In genomic region chr4:113673450-113673849, GRCh38 we compare ENCODE assay signal across 8 cellular contexts.
DNase-seq lines count a peak whose midpoint lies in the region; ATAC-seq and TF ChIP-seq lines count a peak whose summit lies in the region.

No MANE protein-coding gene starts in this region.

- H3K36me3 ChIP-seq in breast epithelium (no peaks in the 10 kb centered on the region), Panc1 (ENCODE audit: control insufficient read depth, insufficient read depth, low read length) (no peaks in the 10 kb centered on the region)

- H3K4me3 ChIP-seq in breast epithelium (no peak overlapping the region), Panc1 (ENCODE audit: low read depth in 2 of 2, low read length in 2 of 2) (no peak overlapping the region)

- POLR2A ChIA-PET in MCF 10A (lab: Yijun Ruan, JAX), result interaction anchor here (1.1 kb wide), 1 partner anchor 90 kb away, joined by 3 read pairs; no protein-coding TSS in a partner anchor
- POLR2A ChIA-PET in Panc1 (lab: Charles Lee), result no interaction called here

- no peak overlapping the region for H3K27ac ChIP-seq in breast epithelium
- no peak overlapping the region for H3K27ac ChIP-seq in Panc1 (ENCODE audit: low read length)

- H3K36me3 Mint-ChIP-seq in MCF 10A (ENCODE audit: insufficient read depth, unreplicated experiment) (peaks cover 6% of the 10 kb centered on the region), chondrocyte (ENCODE audit: low read depth) (peaks cover 3% of the 10 kb centered on the region)

- in situ Hi-C loops in Panc1 (cut with HindIII; ENCODE audit: low pct_unique_long_range_greater_than_20kb, low sequenced_read_pairs), result no loop called here

- H3K4me1 Mint-ChIP-seq in MCF 10A (ENCODE audit: insufficient read depth, unreplicated experiment), result peaks cover 37% of the 10 kb centered on the region
- peaks cover 64% of the 10 kb centered on the region for H3K4me1 Mint-ChIP-seq in chondrocyte (ENCODE audit: low read depth)

- H3K27me3 ChIP-seq in breast epithelium, result no peaks in the 10 kb centered on the region
- no peaks in the 10 kb centered on the region for H3K27me3 ChIP-seq in Panc1 (ENCODE audit: control insufficient read depth, insufficient read depth, low read length)

- H3K9me3 ChIP-seq in breast epithelium (no peaks in the 10 kb centered on the region), Panc1 (ENCODE audit: control insufficient read depth, insufficient read depth, low read depth, low read length) (no peaks in the 10 kb centered on the region)

- TF ChIP-seq POLR2A in breast epithelium (IDR thresholded peaks at IDR 0.05), result no peak

- no TSS peak for BruUV-seq in MCF 10A (replicated peaks; lab: Mats Ljungman, UMichigan)
- no TSS peak for BruUV-seq in Panc1 (replicated peaks; lab: Mats Ljungman, UMichigan)

- no peaks in the 10 kb centered on the region for H3K27me3 Mint-ChIP-seq in MCF 10A (ENCODE audit: insufficient read depth, unreplicated experiment)
- H3K27me3 Mint-ChIP-seq in chondrocyte (ENCODE audit: low read depth), result no peaks in the 10 kb centered on the region

- H3K9me3 Mint-ChIP-seq in MCF 10A (ENCODE audit: unreplicated experiment) (no peaks in the 10 kb centered on the region), chondrocyte (ENCODE audit: low read depth) (no peaks in the 10 kb centered on the region)

- no peak for TF ChIP-seq CTCF in MCF 10A (IDR thresholded peaks at IDR 0.05; ENCODE audit: unreplicated experiment)
- TF ChIP-seq CTCF in breast epithelium (IDR thresholded peaks at IDR 0.05), result no peak
- TF ChIP-seq CTCF in Panc1 (IDR thresholded peaks at IDR 0.05), result no peak
- TF ChIP-seq CTCF in chondrocyte (IDR thresholded peaks at IDR 0.05), result peak; percentile 15

- peak; percentile 90 for ATAC-seq in HG02763 (IDR thresholded peaks at IDR 0.05; ENCODE audit: unreplicated experiment)
- ATAC-seq in Panc1, result peak; percentile 66

- H3K4me3 Mint-ChIP-seq in MCF 10A (ENCODE audit: unreplicated experiment) (no peak overlapping the region), chondrocyte (ENCODE audit: unreplicated experiment) (no peak overlapping the region)

- DNase-seq in MCF 10A (ENCODE audit: unreplicated experiment) (peak; percentile 68), breast epithelium (ENCODE audit: low spot score in 2 of 2) (no peak), Panc1 (ENCODE audit: low read depth, low spot score) (no peak), chondrocyte (ENCODE audit: low spot score) (no peak), DMS 273 (lab: John Stamatoyannopoulos, UW; ENCODE audit: unreplicated experiment) (no peak)
- peak; percentile 7 for DNase-seq in stimulated activated CD8-positive, alpha-beta memory T cell treated with anti-CD3 and anti-CD28 coated beads, Interleukin-12 subunit alpha, Interleukin-12 subunit beta, amount 100 ng/mL, for 1 hour (ENCODE audit: low read depth)
- no peak for DNase-seq in effector CD4-positive, alpha-beta T cell

- intact Hi-C loops in MCF 10A (cut with micrococcal nuclease) (loop anchor here (10.0 kb wide), 1 partner anchor 129 kb away; no protein-coding TSS in a partner anchor), breast epithelium (cut with DNase I; ENCODE audit: low total_unique reads) (no loop called here), Panc1 (cut with micrococcal nuclease; ENCODE audit: unreplicated experiment) (no loop called here)

- H3K27ac Mint-ChIP-seq in MCF 10A (ENCODE audit: low read depth, unreplicated experiment), result no peak overlapping the region
- H3K27ac Mint-ChIP-seq in chondrocyte (ENCODE audit: unreplicated experiment), result peak overlapping the region; percentile 77

- CTCF ChIA-PET in MCF 10A (lab: Yijun Ruan, JAX), result interaction anchor here (0.5 kb wide), 1 partner anchor 282 kb away, joined by 3 read pairs; no protein-coding TSS in a partner anchor
- CTCF ChIA-PET in Panc1 (lab: Charles Lee), result no interaction called here

- peaks cover 4 to 11% of the 10 kb centered on the region in 2 donors for H3K4me1 ChIP-seq in breast epithelium
- H3K4me1 ChIP-seq in Panc1 (ENCODE audit: control insufficient read depth, insufficient read depth, low read length), result peaks cover 5% of the 10 kb centered on the region

Comparison
In these comparisons a context has a peak if more than half of its experiments do, and no peak if none do; other contexts are left out.
1. DNase-seq: peak in MCF 10A (single experiment) and stimulated activated CD8-positive, alpha-beta memory T cell treated with anti-CD3 and anti-CD28 coated beads, Interleukin-12 subunit alpha, Interleukin-12 subunit beta, amount 100 ng/mL, for 1 hour (single experiment); none in breast epithelium (0 of 2), Panc1 (single experiment), chondrocyte (single experiment), DMS 273 (single experiment) and effector CD4-positive, alpha-beta T cell (single experiment).